ENCODE assay signal across 34 cellular contexts in the genomic region with DNA sequence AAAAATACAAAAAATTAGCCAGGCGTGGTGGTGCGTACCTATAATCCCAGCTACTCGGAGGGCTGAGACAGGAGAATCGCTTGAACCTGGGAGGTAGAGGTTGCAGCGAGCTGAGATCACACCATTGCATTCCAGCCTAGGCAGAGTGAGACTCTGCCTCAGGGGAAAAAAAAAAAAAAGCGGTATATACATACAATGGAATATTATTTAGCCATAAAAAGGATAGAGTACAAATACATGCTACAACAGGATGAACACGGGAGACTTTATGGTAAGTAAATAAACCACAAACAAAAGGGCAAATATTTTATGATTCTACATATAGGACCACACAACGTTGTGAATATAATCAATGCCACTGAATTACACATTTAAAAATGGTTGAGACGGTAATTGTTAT. TPM values are rescaled to one million over a fixed set of nuclear protein-coding genes. Genes with fewer than 3 reads are reported as not detected.
DNase-seq lines count a peak whose midpoint lies in the region; ATAC-seq and TF ChIP-seq lines count a peak whose summit lies in the region.
"Had no signal": no experiment of that assay in that cellular context is flagged by ENCODE, and none has a peak within 500 bp of the region (broad histone marks: within the 10 kb centered on the region; RNA-seq: fewer than 3 reads in every experiment).

No MANE protein-coding gene starts in this region.

- no peak overlapping the region for H2AK5ac ChIP-seq in trophoblast cell (ENCODE audit: low read length)

- intact Hi-C loops in natural killer cell (cut with micrococcal nuclease) (no loop called here), CD14-positive monocyte (cut with micrococcal nuclease) (no loop called here)

- H3K18ac ChIP-seq in trophoblast cell (ENCODE audit: low read length), result no peak overlapping the region

- no peaks in the 10 kb centered on the region for H3K27me3 ChIP-seq in trophoblast cell (ENCODE audit: insufficient read depth, low read length)
- no peaks in the 10 kb centered on the region for H3K27me3 ChIP-seq in MG63
- H3K27me3 ChIP-seq: BE2C; BLaER1; BLaER1 treated with 17β-estradiol and CSF1 and Interleukin-3, amounts not matched to agents 10 nM and 100 nM had no signal

- H3K9me3 Mint-ChIP-seq in neural crest cell, result peaks cover 2% of the 10 kb centered on the region
- H3K9me3 Mint-ChIP-seq in natural killer cell, result no peaks in the 10 kb centered on the region
- peaks cover 0 to 3% (median 0%) of the 10 kb centered on the region in 7 donors for H3K9me3 Mint-ChIP-seq in CD14-positive monocyte
- H3K9me3 Mint-ChIP-seq: CD4-positive, alpha-beta T cell; CD8-positive, alpha-beta memory T cell; CD8-positive, alpha-beta T cell had no signal

- POLR2A ChIA-PET in HEK293 (lab: Yijun Ruan, JAX), result no interaction called here

- H2AFZ ChIP-seq in trophoblast cell (ENCODE audit: insufficient read depth, low read length, poor library complexity), result no peak overlapping the region

- H3K4me1 ChIP-seq in HEK293 (ENCODE audit: control insufficient read depth, insufficient read depth, low read length), result peaks cover 13% of the 10 kb centered on the region
- peaks cover 4% of the 10 kb centered on the region in 2 experiments for H3K4me1 ChIP-seq in trophoblast cell (ENCODE audit: control insufficient read depth in 1 of 2, insufficient read depth in 2 of 2, low read length in 2 of 2)
- H3K4me1 ChIP-seq: BE2C, Caco-2 had no signal

- H4K12ac ChIP-seq in trophoblast cell (ENCODE audit: low read depth, low read length), result no peak overlapping the region

- DNase-seq in T-helper 17 cell (no peak), neural crest cell (ENCODE audit: low read depth, low spot score) (no peak), trophoblast cell (peak in 1 of 2 donors; percentile 39), MG63 (no peak), natural killer cell (no peak), CD14-positive monocyte (ENCODE audit: low spot score) (no peak)
- DNase-seq: 8988T; ACHN; AML-193; BE2C; C1 segment of cervical spinal cord; Caco-2; Calu3; CD4-positive, alpha-beta memory T cell; CD4-positive, alpha-beta T cell; CD4-positive, CD25-positive, alpha-beta regulatory T cell; CD8-positive, alpha-beta memory T cell; CD8-positive, alpha-beta T cell; COR-L47; DMS 273 treated with DMSO at 0.1 percent for 48 hours; DMS153; DMS53; DMS79; DMS79 treated with DMSO at 0.1 percent for 48 hours; DND-41; EL had no signal

- H3K79me1 ChIP-seq in trophoblast cell (ENCODE audit: low read length), result peaks cover 11% of the 10 kb centered on the region

- no CpG with 5 or more reads among the region's 9 CpGs for WGBS in trophoblast cell (ENCODE audit: extremely low coverage, insufficient coverage, insufficient read length)

- H3K36me3 ChIP-seq in HEK293 (ENCODE audit: control insufficient read depth in 2 of 2, insufficient read depth in 1 of 2, low read length in 2 of 2) (peaks cover 0 to 4% of the 10 kb centered on the region in 2 experiments; a peak in 2 of 3 replicates), trophoblast cell (ENCODE audit: control insufficient read depth in 1 of 2, insufficient read depth in 2 of 2, low read length in 2 of 2) (peaks cover 3 to 5% of the 10 kb centered on the region in 2 experiments), MG63 (peaks cover 3% of the 10 kb centered on the region; the same call in 1 of the 2 replicates)
- H3K36me3 ChIP-seq: BE2C had no signal

- H3K4me3 ChIP-seq in HEK293 (ENCODE audit: low read depth, low read length), result no peak overlapping the region
- H3K4me3 ChIP-seq in trophoblast cell (ENCODE audit: low read depth, low read length), result no peak overlapping the region
- no peak overlapping the region for H3K4me3 ChIP-seq in MG63
- H3K4me3 ChIP-seq: A549; BLaER1; BLaER1 treated with 17β-estradiol and CSF1 and Interleukin-3, amounts not matched to agents 10 nM and 100 nM had no signal

- H3K9ac ChIP-seq in trophoblast cell (ENCODE audit: low read length), result no peak overlapping the region
- H3K9ac ChIP-seq: BLaER1; BLaER1 treated with 17β-estradiol and CSF1 and Interleukin-3, amounts not matched to agents 10 nM and 100 nM had no signal

- no peak overlapping the region for H2BK120ac ChIP-seq in trophoblast cell (ENCODE audit: insufficient read depth, low read length, poor library complexity)

- H2BK5ac ChIP-seq in trophoblast cell (ENCODE audit: low read depth, low read length, poor library complexity), result no peak overlapping the region

- H3K27ac Mint-ChIP-seq in T-helper 17 cell (peak overlapping the region; percentile 14), neural crest cell (ENCODE audit: unreplicated experiment) (no peak overlapping the region), natural killer cell (no peak overlapping the region), CD14-positive monocyte (no peak overlapping the region)
- H3K27ac Mint-ChIP-seq: B cell; CD4-positive, alpha-beta memory T cell; CD4-positive, alpha-beta T cell; CD8-positive, alpha-beta memory T cell; CD8-positive, alpha-beta T cell had no signal

- H3K4ac ChIP-seq in trophoblast cell (ENCODE audit: low read depth, low read length), result peak overlapping the region; percentile 77

- no peak overlapping the region for H4K91ac ChIP-seq in trophoblast cell (ENCODE audit: low read depth, low read length)

- no peak for TF ChIP-seq CTCF in HEK293 (tag by site-specific recombination; IDR thresholded peaks at IDR 0.05)
- TF ChIP-seq CTCF in neural crest cell (conservative IDR thresholded peaks at IDR 0.05), result no peak
- TF ChIP-seq CTCF in natural killer cell (IDR thresholded peaks at IDR 0.05), result no peak
- no peak for TF ChIP-seq CTCF in CD14-positive monocyte (IDR thresholded peaks at IDR 0.05)

- H2BK12ac ChIP-seq in trophoblast cell (ENCODE audit: low read length), result no peak overlapping the region

- H3K4me1 Mint-ChIP-seq in T-helper 17 cell, result peaks cover 36% of the 10 kb centered on the region
- H3K4me1 Mint-ChIP-seq in neural crest cell, result peaks cover 62% of the 10 kb centered on the region
- H3K4me1 Mint-ChIP-seq in natural killer cell, result peaks cover 11 to 17% of the 10 kb centered on the region in 2 donors
- peaks cover 46% of the 10 kb centered on the region for H3K4me1 Mint-ChIP-seq in CD14-positive monocyte

- peaks cover 3% of the 10 kb centered on the region for H3K36me3 Mint-ChIP-seq in T-helper 17 cell (ENCODE audit: low read depth)
- peaks cover 23% of the 10 kb centered on the region for H3K36me3 Mint-ChIP-seq in neural crest cell (ENCODE audit: low read depth)
- no peaks in the 10 kb centered on the region for H3K36me3 Mint-ChIP-seq in natural killer cell
- peaks cover 7% of the 10 kb centered on the region in 2 donors for H3K36me3 Mint-ChIP-seq in CD14-positive monocyte

- ATAC-seq in T-helper 17 cell (no peak), natural killer cell (no peak), HG02885 (IDR thresholded peaks at IDR 0.05; ENCODE audit: poor library complexity, unreplicated experiment) (no peak)
- ATAC-seq: A549; CD8-positive, alpha-beta T cell had no signal

- H4K8ac ChIP-seq in trophoblast cell (ENCODE audit: low read depth, low read length), result no peak overlapping the region

- no peak overlapping the region for H3K23ac ChIP-seq in trophoblast cell (ENCODE audit: low read length)

- H3K4me3 Mint-ChIP-seq in T-helper 17 cell (no peak overlapping the region), neural crest cell (peak overlapping the region; percentile 25), natural killer cell (no peak overlapping the region), CD14-positive monocyte (no peak overlapping the region)
- H3K4me3 Mint-ChIP-seq: B cell; CD4-positive, alpha-beta memory T cell; CD4-positive, alpha-beta T cell; CD8-positive, alpha-beta memory T cell; CD8-positive, alpha-beta T cell had no signal

- no peak overlapping the region for H3K4me2 ChIP-seq in trophoblast cell (ENCODE audit: low read length)
- H3K4me2 ChIP-seq: A549, BLaER1 had no signal

- H3K27me3 Mint-ChIP-seq in T-helper 17 cell (no peaks in the 10 kb centered on the region), neural crest cell (ENCODE audit: low read depth) (no peaks in the 10 kb centered on the region), natural killer cell (ENCODE audit: low read depth in 2 of 2) (no peaks in the 10 kb centered on the region), CD14-positive monocyte (ENCODE audit: low read depth in 3 of 3) (peaks cover 0 to 3% (median 1%) of the 10 kb centered on the region in 3 donors)
- H3K27me3 Mint-ChIP-seq: B cell; CD4-positive, alpha-beta memory T cell; CD4-positive, alpha-beta T cell; CD4-positive, CD25-positive, alpha-beta regulatory T cell; CD8-positive, alpha-beta memory T cell had no signal

- H3K9me3 ChIP-seq in HEK293 (ENCODE audit: control insufficient read depth, insufficient read depth, low read depth, low read length) (no peaks in the 10 kb centered on the region), T-helper 17 cell (ENCODE audit: control insufficient read depth, low read length, poor library complexity, severe bottlenecking) (no peaks in the 10 kb centered on the region), trophoblast cell (ENCODE audit: insufficient read depth, low read depth, low read length) (no peaks in the 10 kb centered on the region), MG63 (no peaks in the 10 kb centered on the region)
- H3K9me3 ChIP-seq: A549, BE2C, Caco-2 had no signal

- H3K79me2 ChIP-seq in trophoblast cell (ENCODE audit: control insufficient read depth, insufficient read depth, low read length, poor library complexity), result peaks cover 31% of the 10 kb centered on the region

- H3K14ac ChIP-seq in trophoblast cell (ENCODE audit: low read length), result no peak overlapping the region

- H3K27ac ChIP-seq in HEK293 (ENCODE audit: extremely low read depth, low read depth, low read length), result no peak overlapping the region
- H3K27ac ChIP-seq in trophoblast cell (ENCODE audit: low read depth, low read length), result no peak overlapping the region
- H3K27ac ChIP-seq: 22Rv1; A549; BLaER1; BLaER1 treated with 17β-estradiol and CSF1 and Interleukin-3, amounts not matched to agents 10 nM and 100 nM; C4-2B had no signal

- CTCF ChIA-PET in HEK293 (lab: Yijun Ruan, JAX), result interaction anchor here (0.7 kb wide), 1 partner anchor 1843 kb away, joined by 3 read pairs; no protein-coding TSS in a partner anchor

RNA-seq across cellular contexts. Expression of a gene that starts 5.2 kb away (rescaled TPM):
- total RNA-seq in T-helper 17 cell (1 to 10 TPM; 3.5 to 3.9 TPM), neural crest cell (73.3 and 74.0 TPM in 2 replicates), natural killer cell (1 to 10 TPM; 1.7 to 3.3 (median 2.6) TPM)
- polyA plus RNA-seq in trophoblast cell (2013), result 30.4 and 31.5 TPM in 2 replicates
- total RNA-seq in MG63 (2014; rRNA removed; shearing (Covaris generic); ENCODE audit: low replicate concordance), result 28.8 and 43.0 TPM in 2 replicates
- polyA plus RNA-seq in CD14-positive monocyte, result 1 to 10 TPM; 2.6 to 3.2 TPM
